Comparison of ENCODE assay signal across 7 cellular contexts in the genomic region with DNA sequence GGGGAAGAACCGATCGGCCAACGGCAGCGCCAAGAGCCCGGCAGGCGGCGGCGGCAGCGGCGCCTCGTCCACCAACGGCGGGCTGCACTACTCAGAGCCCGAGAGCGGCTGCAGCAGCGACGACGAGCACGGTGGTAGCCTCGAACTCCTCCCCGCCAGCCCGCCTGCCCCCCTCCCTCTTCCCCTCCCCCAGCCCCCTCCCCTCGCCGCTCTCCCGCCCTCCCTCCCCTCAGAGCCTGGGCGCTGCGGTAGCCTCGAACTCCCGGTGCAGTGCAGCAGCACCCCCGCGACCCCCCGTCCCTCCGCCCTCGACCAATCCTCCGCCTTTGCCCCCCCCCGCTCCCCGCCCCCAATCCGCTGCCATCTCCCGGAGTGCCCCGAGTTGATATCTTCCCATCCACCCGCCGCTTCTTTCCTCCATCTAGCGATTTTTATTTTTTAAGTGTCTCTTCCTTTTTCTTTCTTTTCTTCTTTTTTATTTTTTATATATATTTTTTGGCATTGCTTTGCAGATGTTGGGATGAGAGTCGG. TPM values are rescaled to one million over a fixed set of nuclear protein-coding genes. Genes with fewer than 3 reads are reported as not detected.
DNase-seq lines count a peak whose midpoint lies in the region; ATAC-seq and TF ChIP-seq lines count a peak whose summit lies in the region.

No MANE protein-coding gene starts in this region.

- peak overlapping the region; percentile 91 for H3K4me3 Mint-ChIP-seq in activated naive CD8-positive, alpha-beta T cell treated with anti-CD3 and anti-CD28 coated beads, Interleukin-2, amount 50 U/mL, for 24 hours

- peak; percentile 55 for DNase-seq in GM10248 (ENCODE audit: extremely low spot score)
- DNase-seq in HEK293T (ENCODE audit: extremely low spot score), result peak; percentile 68
- peak; percentile 68 for DNase-seq in NCI-H510A (lab: John Stamatoyannopoulos, UW)
- peak; percentile 61 for DNase-seq in activated naive CD8-positive, alpha-beta T cell treated with anti-CD3 and anti-CD28 coated beads, Interleukin-2, amount 50 U/mL, for 24 hours
- peak; percentile 65 to 77 (median 72) for DNase-seq in heart left ventricle
- peak; percentile 35 to 92 (median 56) for DNase-seq in posterior cingulate gyrus

- H3K36me3 Mint-ChIP-seq in activated naive CD8-positive, alpha-beta T cell treated with anti-CD3 and anti-CD28 coated beads, Interleukin-2, amount 50 U/mL, for 24 hours (ENCODE audit: low read depth), result peaks cover 15% of the 10 kb centered on the region

- H3K36me3 ChIP-seq in heart left ventricle, result peaks cover 0 to 27% (median 7%) of the 10 kb centered on the region in 9 donors

- peaks cover 0 to 28% (median 16%) of the 10 kb centered on the region in 12 donors for H3K4me1 ChIP-seq in heart left ventricle

- POLR2A ChIA-PET in GM10248 (lab: Yijun Ruan, JAX), result interaction anchor here (0.6 kb wide), 1 partner anchor 125 kb away, joined by 3 read pairs; no protein-coding TSS in a partner anchor
- POLR2A ChIA-PET in HEK293T (lab: Yijun Ruan, JAX), result interaction anchor here (1.3 kb wide), 1 partner anchor 19 kb away, joined by 3 read pairs; no protein-coding TSS in a partner anchor

- H3K27ac Mint-ChIP-seq in activated naive CD8-positive, alpha-beta T cell treated with anti-CD3 and anti-CD28 coated beads, Interleukin-2, amount 50 U/mL, for 24 hours, result peak overlapping the region; percentile 77

- H3K27me3 ChIP-seq in heart left ventricle, result no peaks in the 10 kb centered on the region

- no peak for TF ChIP-seq POLR2A in heart left ventricle (IDR thresholded peaks at IDR 0.05)

- peak overlapping the region; percentile 70 to 98 (median 93) for H3K4me3 ChIP-seq in heart left ventricle

- H3K9me3 Mint-ChIP-seq in activated naive CD8-positive, alpha-beta T cell treated with anti-CD3 and anti-CD28 coated beads, Interleukin-2, amount 50 U/mL, for 24 hours, result no peaks in the 10 kb centered on the region

- intact Hi-C loops in heart left ventricle (cut with DNase I), result loop anchor here in 2 of 10 donors (2.0 to 10.0 kb wide), 4 partner anchors 123 to 855 kb away; a partner anchor contains a TSS
- intact Hi-C loops in posterior cingulate gyrus (cut with DNase I), result loop anchor here (2.0 to 10.0 kb wide), 2 partner anchors 123 to 125 kb away; a partner anchor contains a TSS

- H3K4me1 Mint-ChIP-seq in activated naive CD8-positive, alpha-beta T cell treated with anti-CD3 and anti-CD28 coated beads, Interleukin-2, amount 50 U/mL, for 24 hours, result peaks cover 25% of the 10 kb centered on the region

- no peak for TF ChIP-seq CTCF in GM10248 (IDR thresholded peaks at IDR 0.05; ENCODE audit: control extremely low read depth, extremely low read depth, low read depth, missing control alignments)
- TF ChIP-seq CTCF in heart left ventricle (IDR thresholded peaks at IDR 0.05), result no peak

- peak overlapping the region; percentile 92 to 100 (median 98) for H3K27ac ChIP-seq in heart left ventricle

- no peaks in the 10 kb centered on the region for H3K9me3 ChIP-seq in heart left ventricle

- peak; percentile 16 for ATAC-seq in activated naive CD8-positive, alpha-beta T cell treated with anti-CD3 and anti-CD28 coated beads, Interleukin-2, amount 50 U/mL, for 24 hours
- peak; percentile 5 to 40 (median 18) for ATAC-seq in heart left ventricle
- no peak for ATAC-seq in HG02973 (IDR thresholded peaks at IDR 0.05; ENCODE audit: unreplicated experiment)

- WGBS in heart left ventricle, 4 donors, result 0 to 1% (median 0%) methylated on average over 17 to 44 of the region's 44 CpGs

- H3K27me3 Mint-ChIP-seq in activated naive CD8-positive, alpha-beta T cell treated with anti-CD3 and anti-CD28 coated beads, Interleukin-2, amount 50 U/mL, for 24 hours, result no peaks in the 10 kb centered on the region

- CTCF ChIA-PET in GM10248 (lab: Yijun Ruan, JAX) (interaction anchor here (1.2 kb wide), 1 partner anchor 18 kb away, joined by 4 read pairs; no protein-coding TSS in a partner anchor), HEK293T (lab: Yijun Ruan, JAX) (no interaction called here)

TF ChIP-seq in HEK293T, 16 proteins besides CTCF, POLR2A, EP300 and RAD21:
- no peak for TF ChIP-seq FOXK2 (IDR thresholded peaks at IDR 0.05)
- no peak for TF ChIP-seq ARNT (IDR thresholded peaks at IDR 0.05)
- no peak for TF ChIP-seq FOXA1 (IDR thresholded peaks at IDR 0.05)
- no peak for TF ChIP-seq ELF4 (IDR thresholded peaks at IDR 0.05)
- no peak for TF ChIP-seq ZNF384 (IDR thresholded peaks at IDR 0.05)
- no peak; the same call in 1 of the 2 replicates for TF ChIP-seq L3MBTL2 (conservative IDR thresholded peaks at IDR 0.05)
- TF ChIP-seq, protein P1, sequence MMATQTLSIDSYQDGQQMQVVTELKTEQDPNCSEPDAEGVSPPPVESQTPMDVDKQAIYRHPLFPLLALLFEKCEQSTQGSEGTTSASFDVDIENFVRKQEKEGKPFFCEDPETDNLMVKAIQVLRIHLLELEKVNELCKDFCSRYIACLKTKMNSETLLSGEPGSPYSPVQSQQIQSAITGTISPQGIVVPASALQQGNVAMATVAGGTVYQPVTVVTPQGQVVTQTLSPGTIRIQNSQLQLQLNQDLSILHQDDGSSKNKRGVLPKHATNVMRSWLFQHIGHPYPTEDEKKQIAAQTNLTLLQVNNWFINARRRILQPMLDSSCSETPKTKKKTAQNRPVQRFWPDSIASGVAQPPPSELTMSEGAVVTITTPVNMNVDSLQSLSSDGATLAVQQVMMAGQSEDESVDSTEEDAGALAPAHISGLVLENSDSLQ (IDR thresholded peaks at IDR 0.05), result no peak
- no peak for TF ChIP-seq BHLHE40 (IDR thresholded peaks at IDR 0.05; ENCODE audit: borderline replicate concordance)
- no peak for TF ChIP-seq LEF1 (IDR thresholded peaks at IDR 0.05; ENCODE audit: borderline replicate concordance)
- TF ChIP-seq SUZ12 (IDR thresholded peaks at IDR 0.05), result no peak
- no peak for TF ChIP-seq HDGF (IDR thresholded peaks at IDR 0.05; ENCODE audit: borderline replicate concordance)

RNA-seq across cellular contexts. Expression of a gene that starts 0.5 kb away (rescaled TPM):
- total RNA-seq in heart left ventricle, result 10 to 100 TPM; 28.9 to 60.1 (median 48.6) TPM
- 10 to 100 TPM; 25.3 to 25.4 TPM for polyA plus RNA-seq in heart left ventricle
